In genomic region chrX:155026420-155026726, GRCh38 we compare ENCODE assay signal across 8 cellular contexts. TPM values are rescaled to one million over a fixed set of nuclear protein-coding genes. Genes with fewer than 3 reads are reported as not detected.
DNase-seq lines count a peak whose midpoint lies in the region; ATAC-seq and TF ChIP-seq lines count a peak whose summit lies in the region.

No MANE protein-coding gene starts in this region.

- peak overlapping the region; percentile 91 for H3K4me3 Mint-ChIP-seq in neural crest cell

- TF ChIP-seq POLR2A in NB4 (IDR thresholded peaks at IDR 0.05; ENCODE audit: extremely low read depth, insufficient read length): no peak

- no peak for TF ChIP-seq CTCF in C4-2B (conservative IDR thresholded peaks at IDR 0.05)
- no peak for TF ChIP-seq CTCF in NB4 (IDR thresholded peaks at IDR 0.05; ENCODE audit: low read depth, low read length)
- TF ChIP-seq CTCF in neural crest cell (conservative IDR thresholded peaks at IDR 0.05): no peak

- DNase-seq in NB4 (ENCODE audit: low read depth): no peak
- DNase-seq in effector memory CD4-positive, alpha-beta T cell: no peak
- no peak for DNase-seq in neural crest cell (ENCODE audit: low read depth, low spot score)
- no peak for DNase-seq in NCI-H510A treated with DMSO at 0.1 percent for 48 hours (lab: John Stamatoyannopoulos, UW)
- DNase-seq in kidney glomerular epithelial cell (lab: John Stamatoyannopoulos, UW): no peak
- DNase-seq in activated CD4-positive, CD25-positive, alpha-beta regulatory T cell (lab: John Stamatoyannopoulos, UW): no peak

- H3K27me3 Mint-ChIP-seq in neural crest cell (ENCODE audit: low read depth): no peaks in the 10 kb centered on the region

- H3K4me1 Mint-ChIP-seq in neural crest cell: peaks cover 19% of the 10 kb centered on the region

- no peaks in the 10 kb centered on the region for H3K9me3 Mint-ChIP-seq in neural crest cell

- no peaks in the 10 kb centered on the region for H3K36me3 ChIP-seq in effector memory CD4-positive, alpha-beta T cell (ENCODE audit: control insufficient read depth, insufficient read depth, low read length)

- peak overlapping the region; percentile 75 for H3K4me3 ChIP-seq in NB4 (ENCODE audit: low read depth, low read length)
- H3K4me3 ChIP-seq in effector memory CD4-positive, alpha-beta T cell (ENCODE audit: insufficient read depth, low read depth, low read length, poor library complexity, severe bottlenecking): no peak overlapping the region

- no peaks in the 10 kb centered on the region for H3K36me3 Mint-ChIP-seq in neural crest cell (ENCODE audit: low read depth)

- no peaks in the 10 kb centered on the region for H3K9me3 ChIP-seq in effector memory CD4-positive, alpha-beta T cell (ENCODE audit: control insufficient read depth, low read length)

- no peaks in the 10 kb centered on the region for H3K4me1 ChIP-seq in effector memory CD4-positive, alpha-beta T cell (ENCODE audit: control insufficient read depth, insufficient read depth, low read length, poor library complexity, severe bottlenecking)

- peak overlapping the region; percentile 92 for H3K27ac Mint-ChIP-seq in neural crest cell (ENCODE audit: unreplicated experiment)

- peak overlapping the region; percentile 96 for H3K27ac ChIP-seq in C4-2B
- peak overlapping the region; percentile 91 for H3K27ac ChIP-seq in effector memory CD4-positive, alpha-beta T cell (ENCODE audit: insufficient read depth, low read length, poor library complexity, severe bottlenecking)

- no peaks in the 10 kb centered on the region for H3K27me3 ChIP-seq in effector memory CD4-positive, alpha-beta T cell (replicated peaks; ENCODE audit: control insufficient read depth, insufficient read depth, low read length, poor library complexity, severe bottlenecking)

- no peak for ATAC-seq in HG02623 (IDR thresholded peaks at IDR 0.05; ENCODE audit: unreplicated experiment)

RNA-seq across cellular contexts. Expression of gene FUNDC2, which starts 0.3 kb away (rescaled TPM):
- total RNA-seq in neural crest cell: 105 and 115 TPM in 2 replicates

RNA-seq across cellular contexts. Expression of gene F8, which starts 3.9 kb away (rescaled TPM):
- total RNA-seq in neural crest cell: 2.1 and 2.3 TPM in 2 replicates

RNA-seq across cellular contexts. Expression of gene CMC4, which starts 44.6 kb away (rescaled TPM):
- 4.3 and 7.8 TPM in 2 replicates for total RNA-seq in neural crest cell

RNA-seq across cellular contexts. Expression of gene MTCP1, which starts 44.6 kb away (rescaled TPM):
- 10.7 and 15.3 TPM in 2 replicates for total RNA-seq in neural crest cell

RNA-seq across cellular contexts. Expression of gene BRCC3, which starts 44.9 kb away (rescaled TPM):
- total RNA-seq in neural crest cell: 31.4 and 36.0 TPM in 2 replicates
